In genomic region chr2:178385595-178386148, GRCh38 we compare ENCODE assay signal across 31 cellular contexts.
"Had no signal": no experiment of that assay in that cellular context is flagged by ENCODE, and none has a peak within 500 bp of the region (broad histone marks: within the 10 kb centered on the region; RNA-seq: fewer than 3 reads in every experiment).

No MANE protein-coding gene starts in this region.

- H3K9me3 Mint-ChIP-seq: effector memory CD8-positive, alpha-beta T cell; naive thymus-derived CD4-positive, alpha-beta T cell; nephron; neural progenitor cell; stimulated activated memory B cell treated with anti-CD40 and anti-IgM and Interleukin-4, amounts not matched to agents 10 μg/mL and 1 μg/mL and 100 μg/mL, for 72 hours had no signal

- H2AFZ ChIP-seq: neural progenitor cell had no signal

- H3K9me3 ChIP-seq: esophagus squamous epithelium, heart right ventricle, left lung, psoas muscle, sigmoid colon, spleen, testis, tibial nerve, upper lobe of left lung had no signal

- H3K4me1 Mint-ChIP-seq: nephron; neural progenitor cell; stimulated activated memory B cell treated with anti-CD40 and anti-IgM and Interleukin-4, amounts not matched to agents 10 μg/mL and 1 μg/mL and 100 μg/mL, for 72 hours had no signal

- FAIRE-seq: endometrium, islet of Langerhans, urothelium cell line had no signal

- H3K4me3 Mint-ChIP-seq: effector memory CD8-positive, alpha-beta T cell; naive thymus-derived CD4-positive, alpha-beta T cell; nephron; neural progenitor cell; stimulated activated memory B cell treated with anti-CD40 and anti-IgM and Interleukin-4, amounts not matched to agents 10 μg/mL and 1 μg/mL and 100 μg/mL, for 72 hours had no signal

- H3K4me3 ChIP-seq: esophagus squamous epithelium, heart right ventricle, left lung, neural progenitor cell, psoas muscle, sigmoid colon, skin epidermis, spleen, testis, tibial nerve, upper lobe of left lung had no signal

- ATAC-seq: effector memory CD8-positive, alpha-beta T cell; heart right ventricle; left cardiac atrium; left lung; naive thymus-derived CD4-positive, alpha-beta T cell; psoas muscle; right cardiac atrium; stimulated activated memory B cell treated with anti-CD40 and anti-IgM and Interleukin-4, amounts not matched to agents 10 μg/mL and 1 μg/mL and 100 μg/mL, for 72 hours; stimulated activated naive CD8-positive, alpha-beta T cell treated with anti-CD3 and anti-CD28 coated beads, Interleukin-15, Interleukin-2, amounts not matched to agents 100 U/mL and 50 U/mL, for 24 hours had no signal

- H3K27ac Mint-ChIP-seq: effector memory CD8-positive, alpha-beta T cell; naive thymus-derived CD4-positive, alpha-beta T cell; nephron; neural progenitor cell; stimulated activated memory B cell treated with anti-CD40 and anti-IgM and Interleukin-4, amounts not matched to agents 10 μg/mL and 1 μg/mL and 100 μg/mL, for 72 hours had no signal

- H3K9ac ChIP-seq: neural progenitor cell had no signal

- H3K36me3 Mint-ChIP-seq: stimulated activated memory B cell treated with anti-CD40 and anti-IgM and Interleukin-4, amounts not matched to agents 10 μg/mL and 1 μg/mL and 100 μg/mL, for 72 hours had no signal

- H3K4me1 ChIP-seq: esophagus squamous epithelium, heart right ventricle, left lung, neural progenitor cell, psoas muscle, sigmoid colon, spleen, testis, tibial nerve, upper lobe of left lung had no signal

- H3K27ac ChIP-seq: esophagus squamous epithelium, heart right ventricle, left lung, neural progenitor cell, psoas muscle, sigmoid colon, skin epidermis, spleen, testis, tibial nerve, upper lobe of left lung had no signal

- H3K36me3 ChIP-seq: left lung, neural progenitor cell, spleen had no signal

- H3K27me3 Mint-ChIP-seq: stimulated activated memory B cell treated with anti-CD40 and anti-IgM and Interleukin-4, amounts not matched to agents 10 μg/mL and 1 μg/mL and 100 μg/mL, for 72 hours had no signal

- H3K4me2 ChIP-seq: neural progenitor cell had no signal

- H3K27me3 ChIP-seq: esophagus squamous epithelium, heart right ventricle, left lung, neural progenitor cell, sigmoid colon, spleen, testis, tibial nerve, upper lobe of left lung had no signal

- DNase-seq: cortex of kidney; effector memory CD8-positive, alpha-beta T cell; erythroblast; esophagus squamous epithelium; foreskin melanocyte; glutamatergic neuron; heart right ventricle; hippocampal formation; left cardiac atrium; left lung; mesenchymal stem cell; midbrain; naive thymus-derived CD4-positive, alpha-beta T cell; posterior cingulate gyrus; psoas muscle; right cardiac atrium; sigmoid colon; spleen; stimulated activated CD4-positive, alpha-beta T cell treated with anti-CD3 and anti-CD28 coated beads, Interleukin-4, amount 100 ng/mL, for 4 hours; stimulated activated naive CD8-positive, alpha-beta T cell treated with anti-CD3 and anti-CD28 coated beads, Interleukin-15, Interleukin-2, amounts not matched to agents 100 U/mL and 50 U/mL, for 24 hours; substantia nigra; testis; upper lobe of left lung had no signal
